ENCODE assay signal across 29 cellular contexts in genomic region chr3:52843881-52844280, GRCh38. TPM values are rescaled to one million over a fixed set of nuclear protein-coding genes. Genes with fewer than 3 reads are reported as not detected.
DNase-seq lines count a peak whose midpoint lies in the region; ATAC-seq and TF ChIP-seq lines count a peak whose summit lies in the region.
"Had no signal": no experiment of that assay in that cellular context is flagged by ENCODE, and none has a peak within 500 bp of the region (broad histone marks: within the 10 kb centered on the region; RNA-seq: fewer than 3 reads in every experiment).

No MANE protein-coding gene starts in this region.

- H3K36me3 ChIP-seq in ascending aorta (peaks cover 31 to 51% of the 10 kb centered on the region in 2 donors), esophagus muscularis mucosa (peaks cover 0 to 64% (median 37%) of the 10 kb centered on the region in 4 donors), transverse colon (no peaks in the 10 kb centered on the region)
- H3K36me3 ChIP-seq in naive thymus-derived CD4-positive, alpha-beta T cell (ENCODE audit: control insufficient read depth in 2 of 3, insufficient read depth in 3 of 3, low read length in 3 of 3), result peaks cover 0 to 63% (median 8%) of the 10 kb centered on the region in 3 experiments

- H3K27me3 ChIP-seq in ascending aorta (no peaks in the 10 kb centered on the region), esophagus muscularis mucosa (no peaks in the 10 kb centered on the region), transverse colon (no peaks in the 10 kb centered on the region)
- no peaks in the 10 kb centered on the region for H3K27me3 ChIP-seq in naive thymus-derived CD4-positive, alpha-beta T cell (ENCODE audit: control insufficient read depth in 2 of 2, insufficient read depth in 2 of 2, low read length in 2 of 2)
- H3K27me3 ChIP-seq: Peyer's patch had no signal

- CTCF ChIA-PET in naive thymus-derived CD4-positive, alpha-beta T cell (lab: Charles Lee), result no interaction called here

- H3K27ac ChIP-seq in ascending aorta (peak overlapping the region; percentile 89 to 92), esophagus muscularis mucosa (replicated peaks in 1 of 4) (peak overlapping the region; percentile 78 to 83 (median 80)), transverse colon (peak overlapping the region; percentile 56 to 77 (median 62))
- H3K27ac ChIP-seq in naive thymus-derived CD4-positive, alpha-beta T cell (ENCODE audit: low read depth, low read length), result no peak overlapping the region
- H3K27ac ChIP-seq: parathyroid adenoma had no signal

- TF ChIP-seq POLR2A in esophagus muscularis mucosa (IDR thresholded peaks at IDR 0.05; ENCODE audit: low read depth) (no peak), transverse colon (IDR thresholded peaks at IDR 0.05) (no peak)

- ATAC-seq in naive thymus-derived CD4-positive, alpha-beta T cell, result no peak
- ATAC-seq: CD8-positive, alpha-beta T cell; natural killer cell treated with Interleukin-12 subunit alpha and Interleukin-12 subunit beta and Interleukin-15 and Interleukin-18, amount 100 ng/mL, for 72 hours had no signal

- H3K4me3 ChIP-seq in ascending aorta (no peak overlapping the region), esophagus muscularis mucosa (no peak overlapping the region), transverse colon (no peak overlapping the region)
- no peak overlapping the region for H3K4me3 ChIP-seq in naive thymus-derived CD4-positive, alpha-beta T cell (ENCODE audit: low read length)
- H3K4me3 ChIP-seq: Peyer's patch had no signal

- no peak overlapping the region for H3K4me3 Mint-ChIP-seq in progenitor cell of endocrine pancreas (ENCODE audit: low read depth)
- H3K4me3 Mint-ChIP-seq in naive thymus-derived CD4-positive, alpha-beta T cell, result no peak overlapping the region
- H3K4me3 Mint-ChIP-seq: CD8-positive, alpha-beta T cell; mesothelial cell of epicardium; natural killer cell treated with Interleukin-12 subunit alpha and Interleukin-12 subunit beta and Interleukin-15 and Interleukin-18, amount 100 ng/mL, for 72 hours; stimulated activated naive CD8-positive, alpha-beta T cell treated with anti-CD3 and anti-CD28 coated beads, Interleukin-15, Interleukin-2, amounts not matched to agents 100 ng/mL and 50 ng/mL, for 24 hours had no signal

- H3K9me3 Mint-ChIP-seq in progenitor cell of endocrine pancreas (ENCODE audit: low read depth), result no peaks in the 10 kb centered on the region
- H3K9me3 Mint-ChIP-seq in naive thymus-derived CD4-positive, alpha-beta T cell, result no peaks in the 10 kb centered on the region
- H3K9me3 Mint-ChIP-seq: CD8-positive, alpha-beta T cell; mesothelial cell of epicardium; natural killer cell treated with Interleukin-12 subunit alpha and Interleukin-12 subunit beta and Interleukin-15 and Interleukin-18, amount 100 ng/mL, for 72 hours; stimulated activated naive CD8-positive, alpha-beta T cell treated with anti-CD3 and anti-CD28 coated beads, Interleukin-15, Interleukin-2, amounts not matched to agents 100 ng/mL and 50 ng/mL, for 24 hours had no signal

- POLR2A ChIA-PET in naive thymus-derived CD4-positive, alpha-beta T cell (lab: Charles Lee), result no interaction called here

- in situ Hi-C loops in transverse colon (cut with MboI; ENCODE audit: low pct_ligation_motif_present in 1 of 4, low pct_unique_long_range_greater_than_20kb in 1 of 4, low sequenced_read_pairs in 3 of 4), result loop anchor here in 3 of 4 donors (10.0 to 25.0 kb wide), 3 partner anchors 221 to 243 kb away; no protein-coding TSS in a partner anchor

- TF ChIP-seq EP300 in esophagus muscularis mucosa (IDR thresholded peaks at IDR 0.05) (no peak), transverse colon (IDR thresholded peaks at IDR 0.05; ENCODE audit: low read depth) (no peak)

- H3K27ac Mint-ChIP-seq in progenitor cell of endocrine pancreas, result peak overlapping the region; percentile 13
- no peak overlapping the region for H3K27ac Mint-ChIP-seq in naive thymus-derived CD4-positive, alpha-beta T cell
- H3K27ac Mint-ChIP-seq: CD8-positive, alpha-beta T cell; mesothelial cell of epicardium; natural killer cell treated with Interleukin-12 subunit alpha and Interleukin-12 subunit beta and Interleukin-15 and Interleukin-18, amount 100 ng/mL, for 72 hours; stimulated activated naive CD8-positive, alpha-beta T cell treated with anti-CD3 and anti-CD28 coated beads, Interleukin-15, Interleukin-2, amounts not matched to agents 100 ng/mL and 50 ng/mL, for 24 hours had no signal

- DNase-seq in ascending aorta (ENCODE audit: low spot score in 2 of 2), result no peak
- no peak for DNase-seq in esophagus muscularis mucosa (ENCODE audit: extremely low spot score)
- no peak for DNase-seq in progenitor cell of endocrine pancreas (ENCODE audit: low spot score, unreplicated experiment)
- no peak for DNase-seq in transverse colon
- no peak for DNase-seq in effector CD8-positive, alpha-beta T cell (lab: John Stamatoyannopoulos, UW)
- DNase-seq in NCI-H146 (lab: John Stamatoyannopoulos, UW), result no peak
- no peak for DNase-seq in naive thymus-derived CD4-positive, alpha-beta T cell
- DNase-seq: activated naive CD4-positive, alpha-beta T cell treated with anti-CD3 and anti-CD28 coated beads, Interleukin-2, amount 50 U/mL, for 16 hours; activated T-cell treated with anti-CD3 and anti-CD28 coated beads, Interleukin-2, amount 50 U/mL, for 48 hours; caudate nucleus; CD8-positive, alpha-beta T cell; DMS53; erythroblast; HCEC 1CT; kidney glomerular epithelial cell; NCI-H1417 treated with DMSO at 0.1 percent for 48 hours; NCI-H524; NK-92 treated with Interleukin-12 subunit alpha and Interleukin-12 subunit beta, amount 100 ng/mL, for 24 hours; small intestine; stimulated activated CD4-positive, alpha-beta T cell treated with anti-CD3 and anti-CD28 coated beads, Interleukin-4, amount 100 ng/mL, for 1 hour had no signal

- H3K9me3 ChIP-seq in ascending aorta, result no peaks in the 10 kb centered on the region
- no peaks in the 10 kb centered on the region for H3K9me3 ChIP-seq in esophagus muscularis mucosa
- H3K9me3 ChIP-seq in transverse colon, result no peaks in the 10 kb centered on the region
- no peaks in the 10 kb centered on the region for H3K9me3 ChIP-seq in naive thymus-derived CD4-positive, alpha-beta T cell (ENCODE audit: control insufficient read depth in 2 of 3, low read length in 3 of 3)
- H3K9me3 ChIP-seq: Peyer's patch had no signal

- H3K27me3 Mint-ChIP-seq in progenitor cell of endocrine pancreas, result no peaks in the 10 kb centered on the region
- no peaks in the 10 kb centered on the region for H3K27me3 Mint-ChIP-seq in naive thymus-derived CD4-positive, alpha-beta T cell
- H3K27me3 Mint-ChIP-seq: natural killer cell treated with Interleukin-12 subunit alpha and Interleukin-12 subunit beta and Interleukin-15 and Interleukin-18, amount 100 ng/mL, for 72 hours; stimulated activated naive CD8-positive, alpha-beta T cell treated with anti-CD3 and anti-CD28 coated beads, Interleukin-15, Interleukin-2, amounts not matched to agents 100 ng/mL and 50 ng/mL, for 24 hours had no signal

- TF ChIP-seq CTCF in ascending aorta (IDR thresholded peaks at IDR 0.05), result no peak
- no peak for TF ChIP-seq CTCF in esophagus muscularis mucosa (IDR thresholded peaks at IDR 0.05)
- TF ChIP-seq CTCF in progenitor cell of endocrine pancreas (IDR thresholded peaks at IDR 0.05; ENCODE audit: unreplicated experiment), result no peak
- no peak for TF ChIP-seq CTCF in transverse colon (IDR thresholded peaks at IDR 0.05)

- peaks cover 13% of the 10 kb centered on the region for H3K4me1 Mint-ChIP-seq in progenitor cell of endocrine pancreas (ENCODE audit: low read depth)
- H3K4me1 Mint-ChIP-seq in naive thymus-derived CD4-positive, alpha-beta T cell, result peaks cover 6 to 19% (median 9%) of the 10 kb centered on the region in 7 donors
- H3K4me1 Mint-ChIP-seq: mesothelial cell of epicardium had no signal

- intact Hi-C loops in ascending aorta (cut with DNase I) (loop anchor here (2.0 kb wide), 1 partner anchor 53 kb away; the partner anchor contains the start of gene STIMATE), esophagus muscularis mucosa (cut with DNase I) (no loop called here), transverse colon (cut with DNase I; ENCODE audit: low total_unique reads) (no loop called here)
- intact Hi-C loops in naive thymus-derived CD4-positive, alpha-beta T cell (cut with micrococcal nuclease), result loop anchor here in 1 of 2 donors (2.0 kb wide), 1 partner anchor 91 kb away; no protein-coding TSS in a partner anchor

- WGBS in esophagus muscularis mucosa, result 90% methylated on average over 2 of the region's 2 CpGs
- 95% methylated on average over 2 of the region's 2 CpGs; no CpG with 5 or more reads in 1 of the 2 donors for WGBS in transverse colon (ENCODE audit: low coverage in 1 of 2), 2 donors

- peaks cover 1% of the 10 kb centered on the region for H3K36me3 Mint-ChIP-seq in progenitor cell of endocrine pancreas (ENCODE audit: insufficient read depth)
- H3K36me3 Mint-ChIP-seq in naive thymus-derived CD4-positive, alpha-beta T cell, result peaks cover 4 to 37% (median 4%) of the 10 kb centered on the region in 5 donors
- H3K36me3 Mint-ChIP-seq: natural killer cell treated with Interleukin-12 subunit alpha and Interleukin-12 subunit beta and Interleukin-15 and Interleukin-18, amount 100 ng/mL, for 72 hours had no signal

- H3K4me1 ChIP-seq in ascending aorta, result peaks cover 11 to 29% of the 10 kb centered on the region in 2 donors
- peaks cover 51 to 74% (median 67%) of the 10 kb centered on the region in 4 donors for H3K4me1 ChIP-seq in esophagus muscularis mucosa
- peaks cover 0 to 25% (median 4%) of the 10 kb centered on the region in 4 donors for H3K4me1 ChIP-seq in transverse colon
- peaks cover 6 to 8% of the 10 kb centered on the region in 2 donors for H3K4me1 ChIP-seq in naive thymus-derived CD4-positive, alpha-beta T cell (ENCODE audit: control insufficient read depth in 2 of 2, insufficient read depth in 2 of 2, low read length in 2 of 2)
- H3K4me1 ChIP-seq: parathyroid adenoma had no signal

RNA-seq across cellular contexts. Expression of gene MUSTN1, which starts 9.1 kb away (rescaled TPM):
- total RNA-seq in ascending aorta (132 TPM), esophagus muscularis mucosa (10 to 100 TPM in 3 of 4 donors, 1 to 10 TPM in 1; 6.6 to 17.7 (median 12.5) TPM), progenitor cell of endocrine pancreas (not detected in 2 replicates), transverse colon (10 to 100 TPM in 2 of 4 donors, 1 to 10 TPM in 2; 3.0 to 26.5 (median 11.8) TPM)
- 10 to 100 TPM in 1 of 5 experiments, 1 to 10 TPM in 3, under 1 TPM in 1; 0.76 to 10.0 (median 2.6) TPM for total RNA-seq in naive thymus-derived CD4-positive, alpha-beta T cell
- not detected for polyA plus RNA-seq in naive thymus-derived CD4-positive, alpha-beta T cell
- total RNA-seq: MCF 10A, SK-MEL-5 had no signal

RNA-seq across cellular contexts. Expression of gene ITIH4, which starts 13.4 kb away (rescaled TPM):
- total RNA-seq in ascending aorta (9.8 TPM), esophagus muscularis mucosa (1 to 10 TPM; 2.0 to 4.6 (median 2.8) TPM), progenitor cell of endocrine pancreas (2.9 and 9.7 TPM in 2 replicates), transverse colon (1 to 10 TPM in 3 of 4 donors, under 1 TPM in 1; 0.60 to 9.5 (median 4.9) TPM)
- total RNA-seq in naive thymus-derived CD4-positive, alpha-beta T cell, result 10 to 100 TPM; 13.3 to 37.6 (median 34.1) TPM
- polyA plus RNA-seq in naive thymus-derived CD4-positive, alpha-beta T cell, result 1 to 10 TPM in 1 of 2 donors, under 1 TPM in 1; 0.08 to 1.1 TPM
- total RNA-seq: SK-MEL-5 had no signal

RNA-seq across cellular contexts. Expression of gene ITIH3, which starts 49.3 kb away (rescaled TPM):
- total RNA-seq in ascending aorta, result 38.3 TPM
- total RNA-seq in esophagus muscularis mucosa, result 1 to 10 TPM in 2 of 4 donors, under 1 TPM in 2; 0.83 to 3.2 (median 1.5) TPM
- total RNA-seq in progenitor cell of endocrine pancreas, result 0.87 and 1.2 TPM in 2 replicates
- 1 to 10 TPM in 1 of 4 donors, under 1 TPM in 1, not detected in 2; 0.27 to 1.6 TPM for total RNA-seq in transverse colon
- total RNA-seq in naive thymus-derived CD4-positive, alpha-beta T cell, result not detected
- not detected for polyA plus RNA-seq in naive thymus-derived CD4-positive, alpha-beta T cell
- total RNA-seq: activated CD8-positive, alpha-beta memory T cell treated with anti-CD3 and anti-CD28 coated beads for 36 hours; CD8-positive, alpha-beta T cell; MCF 10A; natural killer cell treated with Interleukin-12 subunit alpha and Interleukin-12 subunit beta and Interleukin-15 and Interleukin-18, amount 100 ng/mL, for 72 hours; T-helper 1 cell treated with Interleukin-12 subunit alpha and Interleukin-12 subunit beta and Interleukin-4 antibody, amounts not matched to agents 30 ng/mL and 1 ng/mL, for 36 hours had no signal

RNA-seq across cellular contexts. Expression of gene STIMATE, which starts 53.5 kb away (rescaled TPM):
- total RNA-seq in ascending aorta (18.9 TPM), esophagus muscularis mucosa (10 to 100 TPM; 10.4 to 23.6 (median 14.7) TPM), progenitor cell of endocrine pancreas (17.4 and 18.4 TPM in 2 replicates), transverse colon (10 to 100 TPM in 3 of 4 donors, 1 to 10 TPM in 1; 8.2 to 33.0 (median 16.4) TPM)
- total RNA-seq in naive thymus-derived CD4-positive, alpha-beta T cell, result 10 to 100 TPM; 21.1 to 44.9 (median 34.5) TPM
- 1 to 10 TPM; 3.0 to 4.7 TPM for polyA plus RNA-seq in naive thymus-derived CD4-positive, alpha-beta T cell
